Comparison of ENCODE assay signal across 6 cellular contexts in genomic region chr7:10688544-10688943, GRCh38.
"Had no signal": no experiment of that assay in that cellular context is flagged by ENCODE, and none has a peak within 500 bp of the region (broad histone marks: within the 10 kb centered on the region; RNA-seq: fewer than 3 reads in every experiment).

No MANE protein-coding gene starts in this region.

- DNase-seq: IMR-90, KBM-7, KG1 had no signal

- FAIRE-seq: HepG2, HTR-8/SVneo had no signal

- H3K27ac ChIP-seq: HL-60 had no signal

- ATAC-seq: HepG2 had no signal
